14 cellular contexts compared by ENCODE assay signal in the genomic region with DNA sequence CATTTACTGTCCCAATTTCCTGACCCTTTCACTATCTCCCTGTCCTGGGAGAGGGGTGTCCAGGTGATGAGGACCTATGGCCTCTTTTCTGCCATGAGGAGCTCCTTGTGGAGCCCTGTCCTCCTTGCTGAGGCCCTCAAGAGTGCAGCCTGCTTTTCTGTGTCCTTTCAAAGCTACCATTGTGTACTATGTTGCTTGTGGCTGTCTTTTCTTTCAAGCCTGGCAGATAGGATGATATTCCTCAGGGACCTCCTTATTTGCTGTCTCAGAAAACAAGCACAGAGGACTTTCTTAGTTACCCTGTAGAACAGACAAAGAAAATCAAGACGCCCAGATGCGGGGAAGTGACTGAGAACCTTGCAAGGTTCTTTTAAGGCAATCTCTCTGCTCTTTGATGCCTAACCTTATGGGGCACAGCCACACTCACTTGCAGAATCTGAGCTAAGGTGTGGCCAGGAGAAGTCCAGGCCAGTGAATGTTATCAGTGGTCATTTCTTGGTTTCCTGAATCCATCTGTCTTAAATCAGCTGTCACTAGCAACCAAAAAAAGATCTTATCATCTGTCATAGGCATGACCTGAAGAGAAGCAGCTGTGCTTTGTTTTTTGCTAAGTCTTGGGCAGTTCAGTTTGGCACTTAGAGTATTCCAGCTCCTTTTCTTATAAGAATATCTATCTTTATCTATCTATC. TPM values are rescaled to one million over a fixed set of nuclear protein-coding genes. Genes with fewer than 3 reads are reported as not detected.
DNase-seq lines count a peak whose midpoint lies in the region; ATAC-seq and TF ChIP-seq lines count a peak whose summit lies in the region.
"Had no signal": no experiment of that assay in that cellular context is flagged by ENCODE, and none has a peak within 500 bp of the region (broad histone marks: within the 10 kb centered on the region; RNA-seq: fewer than 3 reads in every experiment).

No MANE protein-coding gene starts in this region.

- H3K27ac ChIP-seq in fibroblast of lung (ENCODE audit: insufficient read depth, low read length) (peak overlapping the region; percentile 61), mesodermal cell (ENCODE audit: low read depth, low read length, severe bottlenecking) (peak overlapping the region; percentile 63), thyroid gland (peak overlapping the region in 2 of 3 donors; percentile 36 to 53)

- TF ChIP-seq CTCF in fibroblast of lung (conservative IDR thresholded peaks at IDR 0.05 in 1 of 2, IDR thresholded peaks at IDR 0.05 in 1 of 2; ENCODE audit: low read depth in 1 of 2, low read length in 2 of 2), result no peak
- no peak for TF ChIP-seq CTCF in thyroid gland (IDR thresholded peaks at IDR 0.05)

- intact Hi-C loops in thyroid gland (cut with DNase I), result loop anchor here (10.0 kb wide), 1 partner anchor 68 kb away; no protein-coding TSS in a partner anchor

- H3K4me3 ChIP-seq in fibroblast of lung (replicated peaks in 1 of 4; ENCODE audit: control extremely low read depth in 1 of 4, insufficient read depth in 1 of 4, low read depth in 3 of 4, low read length in 4 of 4) (no peak overlapping the region), mesodermal cell (ENCODE audit: extremely low read depth, insufficient read depth, low read length, poor library complexity, severe bottlenecking) (no peak overlapping the region), thyroid gland (replicated peaks in 1 of 3) (no peak overlapping the region)

- H3K36me3 ChIP-seq in fibroblast of lung (ENCODE audit: control insufficient read depth, insufficient read depth, low read length) (no peaks in the 10 kb centered on the region), mesodermal cell (ENCODE audit: control insufficient read depth, insufficient read depth, low read length) (no peaks in the 10 kb centered on the region), thyroid gland (no peaks in the 10 kb centered on the region)

- H3K4me1 ChIP-seq in fibroblast of lung (ENCODE audit: control insufficient read depth, extremely low read depth, insufficient read depth, low read length) (peaks cover 6% of the 10 kb centered on the region), mesodermal cell (ENCODE audit: control insufficient read depth, insufficient read depth, low read length, poor library complexity, severe bottlenecking) (peaks cover 16% of the 10 kb centered on the region), thyroid gland (peaks cover 0 to 41% of the 10 kb centered on the region in 2 donors)

- no peak for TF ChIP-seq POLR2A in thyroid gland (IDR thresholded peaks at IDR 0.05)

- peak overlapping the region; percentile 4 for H3K4me2 ChIP-seq in fibroblast of lung (ENCODE audit: extremely low read depth, insufficient read depth, low read length)

- no peak for ATAC-seq in HG02610 (IDR thresholded peaks at IDR 0.05; ENCODE audit: unreplicated experiment)
- no peak for ATAC-seq in HG02885 (IDR thresholded peaks at IDR 0.05; ENCODE audit: poor library complexity, unreplicated experiment)
- ATAC-seq: Panc1 had no signal

- no peak overlapping the region for H3K9ac ChIP-seq in fibroblast of lung (ENCODE audit: insufficient read depth, low read length)

- H3K9me3 ChIP-seq in fibroblast of lung (ENCODE audit: control insufficient read depth, insufficient read depth, low read depth, low read length) (no peaks in the 10 kb centered on the region), mesodermal cell (ENCODE audit: control insufficient read depth, low read length) (no peaks in the 10 kb centered on the region), thyroid gland (no peaks in the 10 kb centered on the region)

- 92 to 93% methylated on average over 2 of the region's 2 CpGs for WGBS in mesodermal cell (ENCODE audit: insufficient coverage in 2 of 2), 2 experiments
- 85 to 91% methylated on average over 2 of the region's 2 CpGs for WGBS in thyroid gland, 2 donors

- H4K20me1 ChIP-seq in fibroblast of lung (ENCODE audit: control insufficient read depth, extremely low read depth, insufficient read depth, low read length), result no peaks in the 10 kb centered on the region

- peaks cover 5% of the 10 kb centered on the region for H3K79me2 ChIP-seq in fibroblast of lung (ENCODE audit: control insufficient read depth, insufficient read depth, low read length)

- peak; percentile 31 for DNase-seq in RPMI7951 (ENCODE audit: low read depth)
- DNase-seq in fibroblast of lung (ENCODE audit: low read depth in 2 of 2), result peak in 1 of 2 donors; percentile 41
- no peak for DNase-seq in thyroid gland
- DNase-seq in NCI-H69 (lab: John Stamatoyannopoulos, UW), result no peak
- DNase-seq in NCI-H2107 (lab: John Stamatoyannopoulos, UW), result no peak
- DNase-seq: activated CD8-positive, alpha-beta memory T cell treated with anti-CD3 and anti-CD28 coated beads, Interleukin-2, amount 50 U/mL, for 4 hours; activated naive CD4-positive, alpha-beta T cell treated with anti-CD3 and anti-CD28 coated beads for 36 hours; naive B cell; NCI-H187 treated with DMSO at 0.1 percent for 48 hours; NCI-H526 treated with DMSO at 0.1 percent for 48 hours had no signal

- H3K27me3 ChIP-seq in fibroblast of lung (ENCODE audit: control insufficient read depth, insufficient read depth, low read length) (no peaks in the 10 kb centered on the region), thyroid gland (no peaks in the 10 kb centered on the region)

- H2AFZ ChIP-seq in fibroblast of lung (ENCODE audit: low read length), result no peak overlapping the region

RNA-seq across cellular contexts. Expression of a gene that starts 17.2 kb away (rescaled TPM):
- 6.8 and 9.5 TPM in 2 replicates for total RNA-seq in RPMI7951 (2014; rRNA removed; shearing (Covaris generic))
- 10.2 and 10.5 TPM in 2 replicates for total RNA-seq in fibroblast of lung
- polyA plus RNA-seq in fibroblast of lung, result 7.0 and 12.5 TPM in 2 replicates
- 8.9 and 15.2 TPM in 2 replicates for polyA plus RNA-seq in fibroblast of lung (2012)
- polyA minus RNA-seq in fibroblast of lung (ENCODE audit: low replicate concordance), result 2.3 and 6.6 TPM in 2 replicates
- polyA plus RNA-seq in mesodermal cell (2013, experiment 1 of 2), result 12.9 TPM
- 14.4 TPM for polyA plus RNA-seq in mesodermal cell (2013, experiment 2 of 2)
- 10 to 100 TPM; 24.7 to 34.4 (median 30.7) TPM for total RNA-seq in thyroid gland
